In genomic region chr19:38974599-38975213, GRCh38 we compare ENCODE assay signal across 8 cellular contexts. TPM values are rescaled to one million over a fixed set of nuclear protein-coding genes. Genes with fewer than 3 reads are reported as not detected.
DNase-seq lines count a peak whose midpoint lies in the region; ATAC-seq, FAIRE-seq and TF ChIP-seq lines count a peak whose summit lies in the region.

No MANE protein-coding gene starts in this region.

- no peaks in the 10 kb centered on the region for H3K27me3 Mint-ChIP-seq in astrocyte (ENCODE audit: low read depth, unreplicated experiment)

- peaks cover 6% of the 10 kb centered on the region for H4K20me1 ChIP-seq in astrocyte (ENCODE audit: insufficient read depth, low read length)

- H3K9ac ChIP-seq in astrocyte (ENCODE audit: low read length) = peak overlapping the region; percentile 88

- peaks cover 1% of the 10 kb centered on the region for H3K36me3 Mint-ChIP-seq in astrocyte (ENCODE audit: low read depth, unreplicated experiment)

- H3K4me3 Mint-ChIP-seq in astrocyte (ENCODE audit: unreplicated experiment) = peak overlapping the region; percentile 92

- ATAC-seq in HG03439 (IDR thresholded peaks at IDR 0.05; ENCODE audit: unreplicated experiment) = no peak
- no peak for ATAC-seq in HG02588 (IDR thresholded peaks at IDR 0.05; ENCODE audit: unreplicated experiment)

- H3K27me3 ChIP-seq in HAP-1 (ENCODE audit: low read depth) = no peaks in the 10 kb centered on the region
- H3K27me3 ChIP-seq in astrocyte (ENCODE audit: insufficient read depth, low read length) = no peaks in the 10 kb centered on the region

- H3K27ac Mint-ChIP-seq in astrocyte (ENCODE audit: unreplicated experiment) = peak overlapping the region; percentile 78

- peak overlapping the region; percentile 94 for H2AFZ ChIP-seq in astrocyte (ENCODE audit: low read depth, low read length)

- peaks cover 15% of the 10 kb centered on the region for H3K4me1 Mint-ChIP-seq in astrocyte (ENCODE audit: low read depth, unreplicated experiment)

- peak overlapping the region; percentile 95 for H3K4me2 ChIP-seq in astrocyte (ENCODE audit: low read length)

- H3K27ac ChIP-seq in astrocyte (ENCODE audit: low read depth, low read length) = peak overlapping the region; percentile 77
- H3K27ac ChIP-seq in skin epidermis = peak overlapping the region in 20 of 21 experiments; percentile 72 to 95 (median 83)

- H3K9me3 ChIP-seq in HAP-1 = no peaks in the 10 kb centered on the region
- no peaks in the 10 kb centered on the region for H3K9me3 ChIP-seq in astrocyte (ENCODE audit: insufficient read depth, low read depth, low read length)
- H3K9me3 ChIP-seq in iPS-18c (ENCODE audit: control insufficient read depth, insufficient read depth, low read length) = no peaks in the 10 kb centered on the region

- peaks cover 1% of the 10 kb centered on the region for H3K9me3 Mint-ChIP-seq in astrocyte (ENCODE audit: unreplicated experiment)

- H3K4me1 ChIP-seq in HAP-1 (peaks cover 2% of the 10 kb centered on the region; the same call in 1 of the 2 replicates), astrocyte (ENCODE audit: insufficient read depth, low read length) (peaks cover 14% of the 10 kb centered on the region)

- no peaks in the 10 kb centered on the region for H3K36me3 ChIP-seq in HAP-1 (replicated peaks)
- H3K36me3 ChIP-seq in astrocyte (ENCODE audit: insufficient read depth, low read length) = peaks cover 2% of the 10 kb centered on the region

- in situ Hi-C loops in HAP-1 (cut with MboI; ENCODE audit: low sequenced_read_pairs) = loop anchor here (10.0 kb wide), 1 partner anchor 350 kb away; the partner anchor contains the start of gene LRFN1

- H3K79me2 ChIP-seq in astrocyte (ENCODE audit: insufficient read depth, low read length) = peaks cover 16% of the 10 kb centered on the region

- no peak for FAIRE-seq in astrocyte (lab: Jason Lieb, UNC)

- peak overlapping the region; percentile 40 for H3K4me3 ChIP-seq in HAP-1
- peak overlapping the region; percentile 69 for H3K4me3 ChIP-seq in astrocyte (ENCODE audit: insufficient read depth, low read depth, low read length)
- peak overlapping the region; percentile 87 for H3K4me3 ChIP-seq in iPS-18c (ENCODE audit: insufficient read depth, low read depth, low read length)
- H3K4me3 ChIP-seq in skin epidermis = peak overlapping the region; percentile 34 to 54 (median 43)

- DNase-seq in HAP-1 (ENCODE audit: low spot score in 2 of 2) (no peak), astrocyte (ENCODE audit: low read depth) (no peak), mesenteric fat pad (ENCODE audit: low spot score) (no peak), HCEC 1CT (no peak)

- no peak for TF ChIP-seq CTCF in astrocyte (IDR thresholded peaks at IDR 0.05; ENCODE audit: insufficient read depth, low read depth, low read length)

RNA-seq across cellular contexts. Expression of gene FBXO17, which starts 0.8 kb away (rescaled TPM):
- 14.7 and 15.9 TPM in 2 replicates for total RNA-seq in astrocyte
- 28.4 TPM for total RNA-seq in mesenteric fat pad

RNA-seq across cellular contexts. Expression of gene MRPS12, which starts 44.0 kb away (rescaled TPM):
- total RNA-seq in astrocyte = 57.5 and 59.5 TPM in 2 replicates
- total RNA-seq in mesenteric fat pad = 38.6 TPM

RNA-seq across cellular contexts. Expression of gene SARS2, which starts 44.1 kb away (rescaled TPM):
- 21.1 and 24.8 TPM in 2 replicates for total RNA-seq in astrocyte
- 14.0 TPM for total RNA-seq in mesenteric fat pad

RNA-seq across cellular contexts. Expression of gene FBXO27, which starts 57.6 kb away (rescaled TPM):
- total RNA-seq in astrocyte (4.1 and 7.1 TPM in 2 replicates), mesenteric fat pad (21.7 TPM)
